In genomic region chr11:66857927-66858185, GRCh38 we compare ENCODE assay signal across 11 cellular contexts. TPM values are rescaled to one million over a fixed set of nuclear protein-coding genes. Genes with fewer than 3 reads are reported as not detected.
A peak's percentile ranks its signal among the peaks of the same experiment; 100 is the strongest.
DNase-seq lines count a peak whose midpoint lies in the region; ATAC-seq, FAIRE-seq and TF ChIP-seq lines count a peak whose summit lies in the region.
"Had no signal": no experiment of that assay in that cellular context is flagged by ENCODE, and none has a peak within 500 bp of the region (broad histone marks: within the 10 kb centered on the region; RNA-seq: fewer than 3 reads in every experiment).

No MANE protein-coding gene starts in this region.

- H3K4me2 ChIP-seq in HCT116 (ENCODE audit: low read length) (peak overlapping the region; percentile 88), HepG2 (ENCODE audit: low read depth, low read length) (no peak overlapping the region)

- no peaks in the 10 kb centered on the region for H3K27me3 ChIP-seq in HCT116 (ENCODE audit: insufficient read depth, low read length)
- no peaks in the 10 kb centered on the region for H3K27me3 ChIP-seq in HepG2 (ENCODE audit: control insufficient read depth in 1 of 2, insufficient read depth in 2 of 2, low read length in 2 of 2)
- no peaks in the 10 kb centered on the region for H3K27me3 ChIP-seq in esophagus muscularis mucosa
- H3K27me3 ChIP-seq: upper lobe of left lung had no signal

- intact Hi-C loops in HCT116 (cut with micrococcal nuclease) (no loop called here), HepG2 (cut with micrococcal nuclease; ENCODE audit: unreplicated experiment) (no loop called here), mucosa of descending colon (cut with DNase I, micrococcal nuclease) (no loop called here), esophagus muscularis mucosa (cut with DNase I) (loop anchor here (10.0 kb wide), 1 partner anchor 513 kb away; the partner anchor contains the start of genes B4GAT1 and BRMS1)

- H3K36me3 Mint-ChIP-seq in activated T-helper 17 cell treated with anti-CD3 and anti-CD28 coated beads, Interleukin-2, amount 50 U/mL, for 72 hours (ENCODE audit: low read depth): no peaks in the 10 kb centered on the region

- H3K27ac Mint-ChIP-seq in activated T-helper 17 cell treated with anti-CD3 and anti-CD28 coated beads, Interleukin-2, amount 50 U/mL, for 72 hours: no peak overlapping the region

- H3K9ac ChIP-seq in HCT116 (ENCODE audit: low read length): peak overlapping the region; percentile 95
- H3K9ac ChIP-seq in HepG2 (ENCODE audit: insufficient read depth, low read depth, low read length): no peak overlapping the region

- H3K4me1 ChIP-seq in HCT116 (ENCODE audit: control insufficient read depth in 1 of 2, insufficient read depth in 2 of 2, low read length in 2 of 2): peaks cover 11 to 24% of the 10 kb centered on the region in 2 experiments
- peaks cover 11% of the 10 kb centered on the region for H3K4me1 ChIP-seq in HepG2 (ENCODE audit: insufficient read depth, low read length)
- peaks cover 9% of the 10 kb centered on the region for H3K4me1 ChIP-seq in mucosa of descending colon (ENCODE audit: low read depth)
- H3K4me1 ChIP-seq in esophagus muscularis mucosa: peaks cover 6 to 33% (median 17%) of the 10 kb centered on the region in 4 donors

- H3K36me3 ChIP-seq in HCT116 (ENCODE audit: control insufficient read depth in 1 of 2, insufficient read depth in 2 of 2, low read length in 2 of 2): peaks cover 0 to 4% of the 10 kb centered on the region in 2 experiments; a peak in 1 of 4 replicates
- peaks cover 7 to 10% of the 10 kb centered on the region in 2 experiments; a peak in 3 of 5 replicates for H3K36me3 ChIP-seq in HepG2 (replicated peaks in 1 of 2; ENCODE audit: control insufficient read depth in 1 of 2, insufficient read depth in 2 of 2, low read length in 2 of 2)
- H3K36me3 ChIP-seq in mucosa of descending colon (ENCODE audit: low read depth): no peaks in the 10 kb centered on the region
- peaks cover 0 to 22% (median 16%) of the 10 kb centered on the region in 4 donors for H3K36me3 ChIP-seq in esophagus muscularis mucosa

- H3K27me3 Mint-ChIP-seq in activated T-helper 17 cell treated with anti-CD3 and anti-CD28 coated beads, Interleukin-2, amount 50 U/mL, for 72 hours: no peaks in the 10 kb centered on the region

- H2AFZ ChIP-seq in HCT116 (ENCODE audit: low read depth, low read length, poor library complexity, severe bottlenecking): no peak overlapping the region
- no peak overlapping the region for H2AFZ ChIP-seq in HepG2 (ENCODE audit: low read length)

- CTCF ChIA-PET in AG04449 (lab: Yijun Ruan, JAX): no interaction called here
- CTCF ChIA-PET in HCT116 (lab: Charles Lee): interaction anchor here (1.2 kb wide), 1 partner anchor 25 kb away, joined by 5 read pairs; no protein-coding TSS in a partner anchor
- CTCF ChIA-PET in HepG2 (lab: Yijun Ruan, JAX; ENCODE audit: low intra/inter-chr PET ratio, low total read pairs): no interaction called here

- TF ChIP-seq RAD21 in HCT116 (IDR thresholded peaks at IDR 0.05; ENCODE audit: low read depth) (no peak), HepG2 (CRISPR knock-in tag; IDR thresholded peaks at IDR 0.05) (no peak)

- BruUV-seq in HCT116 (replicated peaks; lab: Mats Ljungman, UMichigan) (TSS peak; percentile 50), HepG2 (replicated peaks; lab: Mats Ljungman, UMichigan) (no TSS peak)

- H3K9me3 Mint-ChIP-seq in activated T-helper 17 cell treated with anti-CD3 and anti-CD28 coated beads, Interleukin-2, amount 50 U/mL, for 72 hours: no peaks in the 10 kb centered on the region

- TF ChIP-seq EP300 in HepG2 (IDR thresholded peaks at IDR 0.05; ENCODE audit: low read depth in 2 of 2, low read length in 2 of 2) (no peak), HepG2 (CRISPR knock-in tag; IDR thresholded peaks at IDR 0.05; ENCODE audit: borderline replicate concordance) (no peak), esophagus muscularis mucosa (IDR thresholded peaks at IDR 0.05) (no peak)

- peak overlapping the region; percentile 57 for H3K4me3 Mint-ChIP-seq in activated T-helper 17 cell treated with anti-CD3 and anti-CD28 coated beads, Interleukin-2, amount 50 U/mL, for 72 hours

- H3K4me3 ChIP-seq in AG04449 (ENCODE audit: low read depth, low read length) (peak overlapping the region; percentile 75), HCT116 (replicated peaks in 1 of 2; ENCODE audit: low read depth in 1 of 2, low read length in 2 of 2) (peak overlapping the region; percentile 66 to 74), HepG2 (replicated peaks in 1 of 3; ENCODE audit: insufficient read depth in 1 of 3, low read depth in 2 of 3, low read length in 3 of 3) (no peak overlapping the region), mucosa of descending colon (no peak overlapping the region), esophagus muscularis mucosa (no peak overlapping the region)

- H3K9me2 ChIP-seq in HCT116 (ENCODE audit: insufficient read depth): no peaks in the 10 kb centered on the region

- no peaks in the 10 kb centered on the region for H3K9me3 ChIP-seq in HCT116 (ENCODE audit: control insufficient read depth in 1 of 2, insufficient read depth in 1 of 2, low read depth in 1 of 2, low read length in 2 of 2)
- no peaks in the 10 kb centered on the region for H3K9me3 ChIP-seq in HepG2 (ENCODE audit: low read length)
- no peaks in the 10 kb centered on the region for H3K9me3 ChIP-seq in mucosa of descending colon
- H3K9me3 ChIP-seq in esophagus muscularis mucosa: no peaks in the 10 kb centered on the region
- H3K9me3 ChIP-seq: upper lobe of left lung had no signal

- H3K27ac ChIP-seq in HCT116 (ENCODE audit: low read depth, low read length): peak overlapping the region; percentile 97
- H3K27ac ChIP-seq in HepG2 (ENCODE audit: extremely low read length, insufficient read depth, low read length): peak overlapping the region; percentile 22
- H3K27ac ChIP-seq in esophagus muscularis mucosa (replicated peaks in 1 of 4): peak overlapping the region in 2 of 4 donors; percentile 66 to 89

- TF ChIP-seq POLR2A in HCT116 (IDR thresholded peaks at IDR 0.05; ENCODE audit: borderline replicate concordance, extremely low read depth, insufficient read depth, insufficient read length): no peak
- no peak for TF ChIP-seq POLR2A in HepG2 (IDR thresholded peaks at IDR 0.05; ENCODE audit: insufficient read depth in 1 of 2, low read depth in 2 of 2, low read length in 2 of 2)
- TF ChIP-seq POLR2A in esophagus muscularis mucosa (IDR thresholded peaks at IDR 0.05; ENCODE audit: low read depth): no peak

- DNase-seq in AG04449 (ENCODE audit: low read depth, low spot score) (no peak), HCT116 (ENCODE audit: low read depth, low spot score) (no peak), HepG2 (ENCODE audit: low spot score) (no peak), NCI-H1092 (lab: John Stamatoyannopoulos, UW) (no peak), mucosa of descending colon (no peak), esophagus muscularis mucosa (ENCODE audit: extremely low spot score) (no peak)
- DNase-seq: islet precursor cell had no signal

- RAD21 ChIA-PET in HCT116 (lab: Charles Lee; ENCODE audit: low non-redundant PET in 1 of 2, low total read pairs in 2 of 2, uncharacterized antibody in 2 of 2, unreplicated experiment in 2 of 2): no interaction called here

- WGBS in HepG2 (ENCODE audit: low lambda C conversion rate): 91% methylated on average over 4 of the region's 19 CpGs
- WGBS in esophagus muscularis mucosa: 98% methylated on average over 16 of the region's 19 CpGs

- no peaks in the 10 kb centered on the region for H3K4me1 Mint-ChIP-seq in activated T-helper 17 cell treated with anti-CD3 and anti-CD28 coated beads, Interleukin-2, amount 50 U/mL, for 72 hours

- TF ChIP-seq CTCF in AG04449 (IDR thresholded peaks at IDR 0.05; ENCODE audit: insufficient read depth, low read length, missing control alignments) (no peak), HCT116 (IDR thresholded peaks at IDR 0.05 in 2 of 3, conservative IDR thresholded peaks at IDR 0.05 in 1 of 3; ENCODE audit: borderline replicate concordance in 1 of 3, insufficient read depth in 1 of 3, low read depth in 2 of 3, low read length in 2 of 3) (no peak), HepG2 (CRISPR knock-in tag; IDR thresholded peaks at IDR 0.05) (no peak), mucosa of descending colon (IDR thresholded peaks at IDR 0.05) (no peak), esophagus muscularis mucosa (IDR thresholded peaks at IDR 0.05) (no peak)

- H3K79me2 ChIP-seq in HCT116 (ENCODE audit: insufficient read depth, low read length) (peaks cover 23% of the 10 kb centered on the region), HepG2 (ENCODE audit: insufficient read depth, low read length) (no peaks in the 10 kb centered on the region)

- H4K20me1 ChIP-seq in HCT116 (ENCODE audit: insufficient read depth): no peaks in the 10 kb centered on the region
- no peaks in the 10 kb centered on the region for H4K20me1 ChIP-seq in HepG2 (ENCODE audit: insufficient read depth, low read length)

- POLR2A ChIA-PET in AG04449 (lab: Yijun Ruan, JAX) (no interaction called here), HCT116 (lab: Charles Lee) (interaction anchor here (0.7 kb wide), 1 partner anchor 59 kb away, joined by 3 read pairs; no protein-coding TSS in a partner anchor), HepG2 (lab: Yijun Ruan, JAX) (interaction anchor here (1.4 kb wide), 1 partner anchor 14 kb away, joined by 3 read pairs; the partner anchor contains the start of gene RCE1)

- no peak for FAIRE-seq in HepG2 (lab: Jason Lieb, UNC)

- in situ Hi-C loops in HepG2 (cut with HindIII; ENCODE audit: extremely low pct_ligation_motif_present, low pct_unique_long_range_greater_than_20kb): no loop called here

- ATAC-seq in HCT116: no peak
- ATAC-seq in activated T-helper 17 cell treated with anti-CD3 and anti-CD28 coated beads, Interleukin-2, amount 50 U/mL, for 72 hours (replicated peaks): no peak
- no peak for ATAC-seq in HepG2
- no peak for ATAC-seq in mucosa of descending colon
- ATAC-seq in HG03565 (IDR thresholded peaks at IDR 0.05; ENCODE audit: unreplicated experiment): no peak
- ATAC-seq: activated CD4-positive, CD25-positive, alpha-beta regulatory T cell treated with anti-CD3 and anti-CD28 coated beads, Interleukin-2, amount 50 U/mL, for 24 hours had no signal

RNA-seq across cellular contexts. Expression of gene LRFN4, which starts 1.0 kb away (rescaled TPM):
- 55.4 TPM for total RNA-seq in HCT116 (2021; ENCODE audit: unreplicated experiment)
- polyA plus RNA-seq in HCT116 (2012): 28.7 and 30.2 TPM in 2 replicates
- total RNA-seq in activated T-helper 17 cell treated with anti-CD3 and anti-CD28 coated beads, Interleukin-2, amount 50 U/mL, for 72 hours: 10 to 100 TPM; 20.5 to 43.7 TPM
- 4.4 and 6.8 TPM in 2 replicates for total RNA-seq in HepG2 (2016; rRNA removed; fragmentation: Illumina TruSeq; extraction: Trizol)
- 1.1 TPM in 2 replicates for total RNA-seq in HepG2 (2016; cell fraction: cytosol; rRNA removed; fragmentation: Illumina TruSeq; extraction: Trizol; ENCODE audit: low read depth)
- 3.5 and 6.4 TPM in 2 replicates for total RNA-seq in HepG2 (2016; cell fraction: insoluble cytoplasmic fraction; rRNA removed; fragmentation: Illumina TruSeq; extraction: Trizol)
- total RNA-seq in HepG2 (2016; cell fraction: membrane; rRNA removed; fragmentation: Illumina TruSeq; extraction: Trizol): 4.1 and 5.5 TPM in 2 replicates
- total RNA-seq in HepG2 (2016; cell fraction: nucleus; rRNA removed; fragmentation: Illumina TruSeq; extraction: Trizol): 2.9 and 5.5 TPM in 2 replicates
- 1.3 and 2.4 TPM in 2 replicates for polyA plus RNA-seq in HepG2 (2011; rRNA removed)
- polyA plus RNA-seq in HepG2 (2011; cell fraction: cytosol; rRNA removed): 1.7 and 3.3 TPM in 2 replicates
- 7.1 and 9.6 TPM in 2 replicates for polyA plus RNA-seq in HepG2 (2011; cell fraction: nucleus; rRNA removed)
- polyA plus RNA-seq in HepG2 (2012): 1.2 and 2.5 TPM in 2 replicates
- polyA plus RNA-seq in HepG2 (2016; cell fraction: cytosol; fragmentation: Illumina TruSeq; extraction: Trizol; ENCODE audit: low read depth): 1.4 and 1.5 TPM in 2 replicates
- polyA plus RNA-seq in HepG2 (2016; cell fraction: insoluble cytoplasmic fraction; fragmentation: Illumina TruSeq; extraction: Trizol; ENCODE audit: low read depth): 3.8 and 4.4 TPM in 2 replicates
- 3.3 and 4.1 TPM in 2 replicates for polyA plus RNA-seq in HepG2 (2016; cell fraction: membrane; fragmentation: Illumina TruSeq; extraction: Trizol; ENCODE audit: low read depth)
- polyA plus RNA-seq in HepG2 (2016; cell fraction: nucleus; fragmentation: Illumina TruSeq; extraction: Trizol; ENCODE audit: insufficient read depth, low read depth): 7.3 and 8.5 TPM in 2 replicates
- 3.9 and 38.9 TPM in 2 replicates for polyA minus RNA-seq in HepG2 (2011; rRNA and poly(A)+ RNA removed; ENCODE audit: low replicate concordance)
- 2.7 and 3.0 TPM in 2 replicates for polyA minus RNA-seq in HepG2 (2011; cell fraction: cytosol; rRNA and poly(A)+ RNA removed)
- 1.1 and 1.5 TPM in 2 replicates for polyA minus RNA-seq in HepG2 (2011; cell fraction: nucleus; rRNA and poly(A)+ RNA removed)
- 10 to 100 TPM; 20.3 to 29.1 (median 27.8) TPM for total RNA-seq in mucosa of descending colon
- 10 to 100 TPM in 2 of 4 donors, 1 to 10 TPM in 2; 8.7 to 21.9 (median 13.1) TPM for total RNA-seq in esophagus muscularis mucosa

RNA-seq across cellular contexts. Expression of gene RCE1, which starts 14.6 kb away (rescaled TPM):
- total RNA-seq in HCT116 (2021; ENCODE audit: unreplicated experiment) (35.3 TPM), HepG2 (2016; rRNA removed; fragmentation: Illumina TruSeq; extraction: Trizol) (8.0 and 22.2 TPM in 2 replicates), mucosa of descending colon (10 to 100 TPM; 24.9 to 27.2 (median 27.2) TPM), esophagus muscularis mucosa (10 to 100 TPM in 3 of 4 donors, 1 to 10 TPM in 1; 8.7 to 18.2 (median 13.0) TPM)
- 35.0 and 37.5 TPM in 2 replicates for polyA plus RNA-seq in HCT116 (2012)
- total RNA-seq in activated T-helper 17 cell treated with anti-CD3 and anti-CD28 coated beads, Interleukin-2, amount 50 U/mL, for 72 hours: 10 to 100 TPM; 27.2 to 31.4 TPM
- total RNA-seq in HepG2 (2016; cell fraction: cytosol; rRNA removed; fragmentation: Illumina TruSeq; extraction: Trizol; ENCODE audit: low read depth): 5.3 and 5.8 TPM in 2 replicates
- 8.3 and 23.5 TPM in 2 replicates for total RNA-seq in HepG2 (2016; cell fraction: insoluble cytoplasmic fraction; rRNA removed; fragmentation: Illumina TruSeq; extraction: Trizol)
- 9.8 and 10.6 TPM in 2 replicates for total RNA-seq in HepG2 (2016; cell fraction: membrane; rRNA removed; fragmentation: Illumina TruSeq; extraction: Trizol)
- 18.1 and 22.0 TPM in 2 replicates for total RNA-seq in HepG2 (2016; cell fraction: nucleus; rRNA removed; fragmentation: Illumina TruSeq; extraction: Trizol)
- 22.4 and 29.3 TPM in 2 replicates for polyA plus RNA-seq in HepG2 (2011; rRNA removed)
- 18.4 and 29.0 TPM in 2 replicates for polyA plus RNA-seq in HepG2 (2011; cell fraction: cytosol; rRNA removed)
- polyA plus RNA-seq in HepG2 (2011; cell fraction: nucleus; rRNA removed): 56.2 and 66.8 TPM in 2 replicates
- polyA plus RNA-seq in HepG2 (2012): 14.4 and 22.1 TPM in 2 replicates
- polyA plus RNA-seq in HepG2 (2016; cell fraction: cytosol; fragmentation: Illumina TruSeq; extraction: Trizol; ENCODE audit: low read depth): 5.7 and 6.5 TPM in 2 replicates
- 9.5 and 11.9 TPM in 2 replicates for polyA plus RNA-seq in HepG2 (2016; cell fraction: insoluble cytoplasmic fraction; fragmentation: Illumina TruSeq; extraction: Trizol; ENCODE audit: low read depth)
- 8.8 and 9.5 TPM in 2 replicates for polyA plus RNA-seq in HepG2 (2016; cell fraction: membrane; fragmentation: Illumina TruSeq; extraction: Trizol; ENCODE audit: low read depth)
- 41.3 and 46.5 TPM in 2 replicates for polyA plus RNA-seq in HepG2 (2016; cell fraction: nucleus; fragmentation: Illumina TruSeq; extraction: Trizol; ENCODE audit: insufficient read depth, low read depth)
- 40.2 and 41.8 TPM in 2 replicates for polyA minus RNA-seq in HepG2 (2011; rRNA and poly(A)+ RNA removed; ENCODE audit: low replicate concordance)
- polyA minus RNA-seq in HepG2 (2011; cell fraction: cytosol; rRNA and poly(A)+ RNA removed): 11.0 and 11.1 TPM in 2 replicates
- polyA minus RNA-seq in HepG2 (2011; cell fraction: nucleus; rRNA and poly(A)+ RNA removed): 16.7 and 18.8 TPM in 2 replicates

Comparison
In these comparisons a context has a peak if more than half of its experiments do, and no peak if none do; other contexts are left out.
1. H3K4me3 ChIP-seq: peak in AG04449 (single experiment) and HCT116 (2 of 2); none in HepG2 (0 of 3), mucosa of descending colon (single experiment) and esophagus muscularis mucosa (0 of 4).